Comparison of ENCODE assay signal across 28 cellular contexts in the genomic region with DNA sequence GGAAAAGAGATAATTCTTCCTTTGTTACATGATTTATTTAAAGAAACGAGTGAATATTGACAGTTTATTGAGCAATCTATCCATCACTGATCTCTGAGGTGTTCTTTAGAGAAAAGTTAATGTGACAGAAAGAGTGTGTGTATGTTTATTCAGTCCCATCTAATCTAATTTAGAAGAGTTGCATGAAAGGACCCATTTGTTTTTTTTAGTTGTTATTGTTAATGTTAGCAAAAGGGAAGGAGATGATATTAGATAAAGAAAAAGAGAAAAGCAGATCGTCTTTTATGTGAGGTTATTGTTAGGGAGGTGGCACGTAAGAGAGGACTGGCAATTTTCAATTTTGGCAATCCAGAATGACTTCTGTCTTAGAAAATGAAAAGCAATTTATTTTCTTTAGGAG.
"Had no signal": no experiment of that assay in that cellular context is flagged by ENCODE, and none has a peak within 500 bp of the region (broad histone marks: within the 10 kb centered on the region; RNA-seq: fewer than 3 reads in every experiment).

No MANE protein-coding gene starts in this region.

- H3K9me3 ChIP-seq: esophagus squamous epithelium, neutrophil, pancreas, right lobe of liver, suprapubic skin, transverse colon, upper lobe of right lung, uterus had no signal

- H3K4me3 ChIP-seq: dorsolateral prefrontal cortex, esophagus squamous epithelium, heart right ventricle, left lung, mucosa of descending colon, pancreas, right lobe of liver, suprapubic skin, transverse colon, upper lobe of right lung, uterus had no signal

- ATAC-seq: heart right ventricle; left cardiac atrium; mucosa of descending colon; natural killer cell treated with Interleukin-12 subunit alpha and Interleukin-12 subunit beta and Interleukin-15 and Interleukin-18, amount 100 ng/mL, for 72 hours; stimulated activated naive CD8-positive, alpha-beta T cell treated with anti-CD3 and anti-CD28 coated beads, Interleukin-15, amount 100 ng/mL, for 72 hours; upper lobe of right lung had no signal

- H3K27ac ChIP-seq: dorsolateral prefrontal cortex, heart right ventricle, left lung, neutrophil, pancreas, right lobe of liver, suprapubic skin, transverse colon, upper lobe of right lung, uterus had no signal

- FAIRE-seq: small intestine had no signal

- H3K36me3 ChIP-seq: neutrophil, pancreas, right lobe of liver, transverse colon, upper lobe of right lung, uterus had no signal

- DNase-seq: dorsolateral prefrontal cortex; effector CD4-positive, alpha-beta T cell; erythroblast; esophagus squamous epithelium; foreskin melanocyte; glutamatergic neuron; heart right ventricle; hippocampal formation; left cardiac atrium; left lung; mesenchymal stem cell; mucosa of descending colon; naive B cell; pancreas; right lobe of liver; small intestine; stimulated activated CD4-positive, alpha-beta T cell treated with anti-CD3 and anti-CD28 coated beads, Interleukin-12 subunit alpha, Interleukin-12 subunit beta, amount 100 ng/mL, for 4 hours; stimulated activated CD4-positive, alpha-beta T cell treated with anti-CD3 and anti-CD28 coated beads, Interleukin-1b, Interleukin-23, amount 100 ng/mL, for 48 hours; stimulated activated CD4-positive, alpha-beta T cell treated with anti-CD3 and anti-CD28 coated beads, Interleukin-4, amount 100 ng/mL, for 1 hour; stimulated activated CD8-positive, alpha-beta memory T cell treated with anti-CD3 and anti-CD28 coated beads, Interleukin-4, amount 100 ng/mL, for 48 hours; stimulated activated naive CD4-positive, alpha-beta T cell; stimulated activated naive CD8-positive, alpha-beta T cell treated with anti-CD3 and anti-CD28 coated beads, Interleukin-15, amount 100 ng/mL, for 72 hours; transverse colon; upper lobe of right lung; uterus had no signal

- H3K27me3 ChIP-seq: dorsolateral prefrontal cortex, esophagus squamous epithelium, heart right ventricle, left lung, neutrophil, pancreas, right lobe of liver, suprapubic skin, transverse colon, upper lobe of right lung, uterus had no signal

- H3K4me1 ChIP-seq: left lung, upper lobe of right lung, uterus had no signal
